ENCODE assay signal across 20 cellular contexts in the genomic region with DNA sequence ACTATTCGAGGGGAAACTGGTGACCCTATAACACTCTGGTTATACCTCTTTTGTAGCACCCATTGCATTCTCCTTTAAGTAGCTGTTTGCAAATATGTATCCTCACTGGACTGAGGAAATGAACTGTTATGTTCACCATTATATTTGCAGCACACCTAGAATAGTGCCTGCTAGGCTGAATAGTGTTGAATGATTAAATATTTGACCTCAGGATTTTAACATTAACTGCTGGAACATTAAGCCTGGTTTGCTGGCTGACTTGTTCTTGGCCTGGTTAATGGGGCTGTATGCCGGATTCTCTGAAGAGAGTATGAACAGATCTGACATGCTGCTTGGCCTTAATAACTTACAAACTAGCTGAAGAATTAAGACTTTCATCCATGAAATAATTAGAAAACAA.
DNase-seq lines count a peak whose midpoint lies in the region; ATAC-seq, FAIRE-seq and TF ChIP-seq lines count a peak whose summit lies in the region.
"Had no signal": no experiment of that assay in that cellular context is flagged by ENCODE, and none has a peak within 500 bp of the region (broad histone marks: within the 10 kb centered on the region; RNA-seq: fewer than 3 reads in every experiment).

No MANE protein-coding gene starts in this region.

- CTCF ChIA-PET in Caco-2 (lab: Charles Lee) = no interaction called here

- POLR2A ChIA-PET in Caco-2 (lab: Charles Lee) = no interaction called here

- H3K4me3 Mint-ChIP-seq in Caco-2 (ENCODE audit: unreplicated experiment) (no peak overlapping the region), astrocyte (ENCODE audit: unreplicated experiment) (no peak overlapping the region)
- H3K4me3 Mint-ChIP-seq: CD4-positive, alpha-beta memory T cell; GM23338; HFFc6 had no signal

- H3K27me3 ChIP-seq in Caco-2 (replicated peaks; ENCODE audit: control insufficient read depth, insufficient read depth, low read length) (no peaks in the 10 kb centered on the region), astrocyte (ENCODE audit: insufficient read depth, low read length) (no peaks in the 10 kb centered on the region)

- TF ChIP-seq CTCF in Caco-2 (IDR thresholded peaks at IDR 0.05; ENCODE audit: insufficient read depth in 1 of 2, low read depth in 1 of 2, low read length in 1 of 2, severe bottlenecking in 1 of 2, unreplicated experiment in 1 of 2) (no peak), astrocyte (IDR thresholded peaks at IDR 0.05; ENCODE audit: insufficient read depth, low read depth, low read length) (no peak)

- H3K9me3 ChIP-seq in Caco-2 (no peaks in the 10 kb centered on the region), astrocyte (ENCODE audit: insufficient read depth, low read depth, low read length) (no peaks in the 10 kb centered on the region)
- H3K9me3 ChIP-seq: HAP-1 had no signal

- H3K9ac ChIP-seq in astrocyte (ENCODE audit: low read length) = no peak overlapping the region

- H3K4me3 ChIP-seq in Caco-2 (ENCODE audit: low read depth, low read length) (no peak overlapping the region), astrocyte (ENCODE audit: insufficient read depth, low read depth, low read length) (no peak overlapping the region)
- H3K4me3 ChIP-seq: GM23338, HAP-1 had no signal

- no TSS peak for BruUV-seq in Caco-2 (replicated peaks; lab: Mats Ljungman, UMichigan)

- H4K20me1 ChIP-seq in astrocyte (ENCODE audit: insufficient read depth, low read length) = no peaks in the 10 kb centered on the region

- H3K27ac Mint-ChIP-seq in Caco-2 (ENCODE audit: unreplicated experiment) (peak overlapping the region; percentile 25), astrocyte (ENCODE audit: unreplicated experiment) (no peak overlapping the region)
- H3K27ac Mint-ChIP-seq: CD4-positive, alpha-beta memory T cell; GM23338; HFFc6 had no signal

- in situ Hi-C loops in G401 (cut with HindIII; ENCODE audit: low sequenced_read_pairs) = no loop called here

- H3K4me2 ChIP-seq in astrocyte (ENCODE audit: low read length) = no peak overlapping the region
- H3K4me2 ChIP-seq: GM23338 had no signal

- H3K27me3 Mint-ChIP-seq in Caco-2 (ENCODE audit: insufficient read depth, unreplicated experiment) = no peaks in the 10 kb centered on the region
- H3K27me3 Mint-ChIP-seq in astrocyte (ENCODE audit: low read depth, unreplicated experiment) = no peaks in the 10 kb centered on the region
- H3K27me3 Mint-ChIP-seq: CD4-positive, alpha-beta memory T cell had no signal

- H2AFZ ChIP-seq in astrocyte (ENCODE audit: low read depth, low read length) = no peak overlapping the region
- H2AFZ ChIP-seq: GM23338 had no signal

- FAIRE-seq in astrocyte (lab: Jason Lieb, UNC) (peak; percentile 83), islet of Langerhans (lab: Jason Lieb, UNC) (peak; percentile 99)
- FAIRE-seq: GM12891, H54 had no signal

- no peak for ATAC-seq in left colon
- ATAC-seq: GM23338 had no signal

- no peak overlapping the region for H3K27ac ChIP-seq in astrocyte (ENCODE audit: low read depth, low read length)

- H3K36me3 ChIP-seq in Caco-2 (ENCODE audit: control insufficient read depth, insufficient read depth, low read length) (no peaks in the 10 kb centered on the region), astrocyte (ENCODE audit: insufficient read depth, low read length) (no peaks in the 10 kb centered on the region)
- H3K36me3 ChIP-seq: HAP-1 had no signal

- H3K4me1 ChIP-seq in Caco-2 (no peaks in the 10 kb centered on the region), astrocyte (ENCODE audit: insufficient read depth, low read length) (no peaks in the 10 kb centered on the region)
- H3K4me1 ChIP-seq: HAP-1 had no signal

- no peaks in the 10 kb centered on the region for H3K9me3 Mint-ChIP-seq in Caco-2 (ENCODE audit: unreplicated experiment)
- no peaks in the 10 kb centered on the region for H3K9me3 Mint-ChIP-seq in astrocyte (ENCODE audit: unreplicated experiment)
- H3K9me3 Mint-ChIP-seq: GM23338, HFFc6 had no signal

- H3K36me3 Mint-ChIP-seq in Caco-2 (ENCODE audit: insufficient read depth, unreplicated experiment) = peaks cover 28% of the 10 kb centered on the region
- H3K36me3 Mint-ChIP-seq in astrocyte (ENCODE audit: low read depth, unreplicated experiment) = peaks cover 6% of the 10 kb centered on the region

- H3K4me1 Mint-ChIP-seq in Caco-2 (ENCODE audit: low read depth, unreplicated experiment) (peaks cover 24% of the 10 kb centered on the region), astrocyte (ENCODE audit: low read depth, unreplicated experiment) (no peaks in the 10 kb centered on the region)
- H3K4me1 Mint-ChIP-seq: CD4-positive, alpha-beta memory T cell; GM23338 had no signal

- intact Hi-C loops in Caco-2 (cut with micrococcal nuclease; ENCODE audit: unreplicated experiment) = no loop called here
- intact Hi-C loops in left colon (cut with DNase I, micrococcal nuclease) = no loop called here

- DNase-seq in Caco-2 (no peak), astrocyte (ENCODE audit: low read depth) (no peak), G401 (ENCODE audit: low spot score) (no peak), NCI-H2171 treated with DMSO at 0.1 percent for 48 hours (lab: John Stamatoyannopoulos, UW) (no peak), left colon (no peak), iPS-NIHi7 (ENCODE audit: extremely low spot score) (no peak)
- DNase-seq: 8988T; C1 segment of cervical spinal cord; CD4-positive, alpha-beta memory T cell; COR-L47; DMS 273 treated with DMSO at 0.1 percent for 48 hours; DMS79; EL; GF-D8; HFFc6 had no signal

- no peaks in the 10 kb centered on the region for H3K79me2 ChIP-seq in astrocyte (ENCODE audit: insufficient read depth, low read length)
